In the genomic region with DNA sequence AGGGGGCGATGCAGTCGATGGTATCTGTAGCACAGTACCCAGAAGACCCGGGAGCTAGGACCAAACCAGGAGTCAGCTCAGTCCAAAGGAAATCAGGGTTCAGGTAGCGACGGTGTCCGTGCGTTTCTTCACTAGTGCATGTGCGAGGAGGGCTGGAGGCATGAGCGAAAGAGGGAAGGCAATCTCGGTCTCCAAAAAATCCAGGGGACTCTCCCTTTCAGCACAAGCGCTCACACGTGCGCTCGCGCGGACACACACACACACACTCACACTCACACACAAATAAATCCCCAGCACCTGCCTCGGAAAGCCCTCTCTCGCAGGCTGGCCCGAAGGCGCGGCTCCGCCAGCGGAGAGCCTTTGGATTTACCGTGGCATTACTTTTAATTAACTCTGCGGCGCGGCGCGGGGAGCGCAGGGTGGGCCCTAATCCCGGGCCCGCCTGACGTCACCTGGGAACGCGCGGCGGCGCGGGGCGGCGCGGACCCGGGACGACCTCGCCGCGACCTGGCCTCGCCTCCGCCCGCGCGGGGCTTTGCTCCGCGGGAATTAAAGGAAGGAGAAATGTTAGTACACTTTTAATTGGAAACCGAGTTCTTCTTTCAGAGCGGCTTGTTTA, we compare ENCODE assay signal across 1 cellular context.
TF ChIP-seq lines count a peak whose summit lies in the region.

No MANE protein-coding gene starts in this region.

TF ChIP-seq in HEK293, 187 proteins besides CTCF, POLR2A, EP300 and RAD21 (continued from another document and continues in another):
- TF ChIP-seq, protein P1, sequence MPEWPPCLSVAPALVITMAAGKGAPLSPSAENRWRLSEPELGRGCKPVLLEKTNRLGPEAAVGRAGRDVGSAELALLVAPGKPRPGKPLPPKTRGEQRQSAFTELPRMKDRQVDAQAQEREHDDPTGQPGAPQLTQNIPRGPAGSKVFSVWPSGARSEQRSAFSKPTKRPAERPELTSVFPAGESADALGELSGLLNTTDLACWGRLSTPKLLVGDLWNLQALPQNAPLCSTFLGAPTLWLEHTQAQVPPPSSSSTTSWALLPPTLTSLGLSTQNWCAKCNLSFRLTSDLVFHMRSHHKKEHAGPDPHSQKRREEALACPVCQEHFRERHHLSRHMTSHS (tag by site-specific recombination; IDR thresholded peaks at IDR 0.05) = no peak
- TF ChIP-seq ZNF211 (tag by site-specific recombination; IDR thresholded peaks at IDR 0.05; ENCODE audit: low read depth) (no peak), ZNF549 (tag by site-specific recombination; IDR thresholded peaks at IDR 0.05) (no peak), ZNF48 (tag by site-specific recombination; IDR thresholded peaks at IDR 0.05) (no peak), TRIM28 (IDR thresholded peaks at IDR 0.05; ENCODE audit: borderline replicate concordance, low read length) (no peak), KLF16 (tag by site-specific recombination; IDR thresholded peaks at IDR 0.05) (no peak), ZNF19 (tag by site-specific recombination; IDR thresholded peaks at IDR 0.05; ENCODE audit: low read depth) (no peak), ZNF184 (tag by site-specific recombination; IDR thresholded peaks at IDR 0.05) (0 out of 2 replicates have a peak, but pooled peaks have one; percentile 47), ZNF785 (tag by site-specific recombination; IDR thresholded peaks at IDR 0.05) (no peak), ZNF621 (tag by site-specific recombination; IDR thresholded peaks at IDR 0.05) (no peak), ZNF311 (tag by site-specific recombination; IDR thresholded peaks at IDR 0.05; ENCODE audit: borderline replicate concordance) (no peak), ZNF366 (tag by site-specific recombination; conservative IDR thresholded peaks at IDR 0.05) (no peak), ZNF266 (tag by site-specific recombination; IDR thresholded peaks at IDR 0.05; ENCODE audit: low read depth) (no peak), ZBTB1 (tag by site-specific recombination; IDR thresholded peaks at IDR 0.05) (no peak), ZNF341 (tag by site-specific recombination; IDR thresholded peaks at IDR 0.05; ENCODE audit: low read depth) (no peak), ZNF514 (tag by site-specific recombination; IDR thresholded peaks at IDR 0.05) (no peak), ZNF658 (tag by site-specific recombination; IDR thresholded peaks at IDR 0.05) (no peak), ZNF174 (tag by site-specific recombination; IDR thresholded peaks at IDR 0.05) (no peak), ZNF114 (tag by site-specific recombination; IDR thresholded peaks at IDR 0.05) (no peak), ZNF169 (tag by site-specific recombination; IDR thresholded peaks at IDR 0.05) (no peak), ZBTB48 (tag by site-specific recombination; IDR thresholded peaks at IDR 0.05) (peak; percentile 24; the same call in 1 of the 2 replicates), ZNF707 (tag by site-specific recombination; IDR thresholded peaks at IDR 0.05) (no peak), ZNF404 (tag by site-specific recombination; IDR thresholded peaks at IDR 0.05) (no peak), WT1 (tag by site-specific recombination; IDR thresholded peaks at IDR 0.05) (no peak), ZNF768 (tag by site-specific recombination; IDR thresholded peaks at IDR 0.05) (no peak), OSR2 (tag by site-specific recombination; IDR thresholded peaks at IDR 0.05) (no peak), ZNF350 (tag by site-specific recombination; IDR thresholded peaks at IDR 0.05) (no peak), ZNF10 (tag by site-specific recombination; IDR thresholded peaks at IDR 0.05) (no peak), PRDM1 (tag by site-specific recombination; IDR thresholded peaks at IDR 0.05) (peak; percentile 66), ZNF596 (tag by site-specific recombination; IDR thresholded peaks at IDR 0.05) (no peak), ZNF214 (tag by site-specific recombination; IDR thresholded peaks at IDR 0.05; ENCODE audit: borderline replicate concordance) (no peak)
- TF ChIP-seq, protein P2, sequence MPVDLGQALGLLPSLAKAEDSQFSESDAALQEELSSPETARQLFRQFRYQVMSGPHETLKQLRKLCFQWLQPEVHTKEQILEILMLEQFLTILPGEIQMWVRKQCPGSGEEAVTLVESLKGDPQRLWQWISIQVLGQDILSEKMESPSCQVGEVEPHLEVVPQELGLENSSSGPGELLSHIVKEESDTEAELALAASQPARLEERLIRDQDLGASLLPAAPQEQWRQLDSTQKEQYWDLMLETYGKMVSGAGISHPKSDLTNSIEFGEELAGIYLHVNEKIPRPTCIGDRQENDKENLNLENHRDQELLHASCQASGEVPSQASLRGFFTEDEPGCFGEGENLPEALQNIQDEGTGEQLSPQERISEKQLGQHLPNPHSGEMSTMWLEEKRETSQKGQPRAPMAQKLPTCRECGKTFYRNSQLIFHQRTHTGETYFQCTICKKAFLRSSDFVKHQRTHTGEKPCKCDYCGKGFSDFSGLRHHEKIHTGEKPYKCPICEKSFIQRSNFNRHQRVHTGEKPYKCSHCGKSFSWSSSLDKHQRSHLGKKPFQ (tag by site-specific recombination; IDR thresholded peaks at IDR 0.05) = 0 out of 2 replicates have a peak, but pooled peaks have one; percentile 17
- TF ChIP-seq, protein P3, sequence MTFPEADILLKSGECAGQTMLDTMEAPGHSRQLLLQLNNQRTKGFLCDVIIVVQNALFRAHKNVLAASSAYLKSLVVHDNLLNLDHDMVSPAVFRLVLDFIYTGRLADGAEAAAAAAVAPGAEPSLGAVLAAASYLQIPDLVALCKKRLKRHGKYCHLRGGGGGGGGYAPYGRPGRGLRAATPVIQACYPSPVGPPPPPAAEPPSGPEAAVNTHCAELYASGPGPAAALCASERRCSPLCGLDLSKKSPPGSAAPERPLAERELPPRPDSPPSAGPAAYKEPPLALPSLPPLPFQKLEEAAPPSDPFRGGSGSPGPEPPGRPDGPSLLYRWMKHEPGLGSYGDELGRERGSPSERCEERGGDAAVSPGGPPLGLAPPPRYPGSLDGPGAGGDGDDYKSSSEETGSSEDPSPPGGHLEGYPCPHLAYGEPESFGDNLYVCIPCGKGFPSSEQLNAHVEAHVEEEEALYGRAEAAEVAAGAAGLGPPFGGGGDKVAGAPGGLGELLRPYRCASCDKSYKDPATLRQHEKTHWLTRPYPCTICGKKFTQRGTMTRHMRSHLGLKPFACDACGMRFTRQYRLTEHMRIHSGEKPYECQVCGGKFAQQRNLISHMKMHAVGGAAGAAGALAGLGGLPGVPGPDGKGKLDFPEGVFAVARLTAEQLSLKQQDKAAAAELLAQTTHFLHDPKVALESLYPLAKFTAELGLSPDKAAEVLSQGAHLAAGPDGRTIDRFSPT (tag by site-specific recombination; IDR thresholded peaks at IDR 0.05) = no peak
- TF ChIP-seq, protein P4, sequence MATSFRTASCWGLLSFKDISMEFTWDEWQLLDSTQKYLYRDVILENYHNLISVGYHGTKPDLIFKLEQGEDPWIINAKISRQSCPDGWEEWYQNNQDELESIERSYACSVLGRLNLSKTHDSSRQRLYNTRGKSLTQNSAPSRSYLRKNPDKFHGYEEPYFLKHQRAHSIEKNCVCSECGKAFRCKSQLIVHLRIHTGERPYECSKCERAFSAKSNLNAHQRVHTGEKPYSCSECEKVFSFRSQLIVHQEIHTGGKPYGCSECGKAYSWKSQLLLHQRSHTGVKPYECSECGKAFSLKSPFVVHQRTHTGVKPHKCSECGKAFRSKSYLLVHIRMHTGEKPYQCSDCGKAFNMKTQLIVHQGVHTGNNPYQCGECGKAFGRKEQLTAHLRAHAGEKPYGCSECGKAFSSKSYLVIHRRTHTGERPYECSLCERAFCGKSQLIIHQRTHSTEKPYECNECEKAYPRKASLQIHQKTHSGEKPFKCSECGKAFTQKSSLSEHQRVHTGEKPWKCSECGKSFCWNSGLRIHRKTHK (tag by site-specific recombination; IDR thresholded peaks at IDR 0.05) = no peak
- TF ChIP-seq, protein P5, sequence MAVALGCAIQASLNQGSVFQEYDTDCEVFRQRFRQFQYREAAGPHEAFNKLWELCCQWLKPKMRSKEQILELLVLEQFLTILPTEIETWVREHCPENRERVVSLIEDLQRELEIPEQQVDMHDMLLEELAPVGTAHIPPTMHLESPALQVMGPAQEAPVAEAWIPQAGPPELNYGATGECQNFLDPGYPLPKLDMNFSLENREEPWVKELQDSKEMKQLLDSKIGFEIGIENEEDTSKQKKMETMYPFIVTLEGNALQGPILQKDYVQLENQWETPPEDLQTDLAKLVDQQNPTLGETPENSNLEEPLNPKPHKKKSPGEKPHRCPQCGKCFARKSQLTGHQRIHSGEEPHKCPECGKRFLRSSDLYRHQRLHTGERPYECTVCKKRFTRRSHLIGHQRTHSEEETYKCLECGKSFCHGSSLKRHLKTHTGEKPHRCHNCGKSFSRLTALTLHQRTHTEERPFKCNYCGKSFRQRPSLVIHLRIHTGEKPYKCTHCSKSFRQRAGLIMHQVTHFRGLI (tag by site-specific recombination; IDR thresholded peaks at IDR 0.05) = no peak
- TF ChIP-seq, protein P6, sequence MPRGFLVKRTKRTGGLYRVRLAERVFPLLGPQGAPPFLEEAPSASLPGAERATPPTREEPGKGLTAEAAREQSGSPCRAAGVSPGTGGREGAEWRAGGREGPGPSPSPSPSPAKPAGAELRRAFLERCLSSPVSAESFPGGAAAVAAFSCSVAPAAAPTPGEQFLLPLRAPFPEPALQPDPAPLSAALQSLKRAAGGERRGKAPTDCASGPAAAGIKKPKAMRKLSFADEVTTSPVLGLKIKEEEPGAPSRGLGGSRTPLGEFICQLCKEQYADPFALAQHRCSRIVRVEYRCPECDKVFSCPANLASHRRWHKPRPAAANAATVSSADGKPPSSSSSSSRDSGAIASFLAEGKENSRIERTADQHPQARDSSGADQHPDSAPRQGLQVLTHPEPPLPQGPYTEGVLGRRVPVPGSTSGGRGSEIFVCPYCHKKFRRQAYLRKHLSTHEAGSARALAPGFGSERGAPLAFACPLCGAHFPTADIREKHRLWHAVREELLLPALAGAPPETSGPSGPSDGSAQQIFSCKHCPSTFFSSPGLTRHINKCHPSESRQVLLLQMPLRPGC (tag by site-specific recombination; IDR thresholded peaks at IDR 0.05) = peak; percentile 29; the same call in 1 of the 2 replicates
- TF ChIP-seq, protein P7, sequence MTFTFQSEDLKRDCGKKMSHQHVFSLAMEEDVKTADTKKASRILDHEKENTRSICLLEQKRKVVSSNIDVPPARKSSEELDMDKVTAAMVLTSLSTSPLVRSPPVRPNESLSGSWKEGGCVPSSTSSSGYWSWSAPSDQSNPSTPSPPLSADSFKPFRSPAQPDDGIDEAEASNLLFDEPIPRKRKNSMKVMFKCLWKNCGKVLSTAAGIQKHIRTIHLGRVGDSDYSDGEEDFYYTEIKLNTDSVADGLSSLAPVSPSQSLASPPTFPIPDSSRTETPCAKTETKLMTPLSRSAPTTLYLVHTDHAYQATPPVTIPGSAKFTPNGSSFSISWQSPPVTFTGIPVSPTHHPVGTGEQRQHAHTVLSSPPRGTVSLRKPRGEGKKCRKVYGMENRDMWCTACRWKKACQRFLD (tag by site-specific recombination; IDR thresholded peaks at IDR 0.05) = no peak
- TF ChIP-seq, protein P8, sequence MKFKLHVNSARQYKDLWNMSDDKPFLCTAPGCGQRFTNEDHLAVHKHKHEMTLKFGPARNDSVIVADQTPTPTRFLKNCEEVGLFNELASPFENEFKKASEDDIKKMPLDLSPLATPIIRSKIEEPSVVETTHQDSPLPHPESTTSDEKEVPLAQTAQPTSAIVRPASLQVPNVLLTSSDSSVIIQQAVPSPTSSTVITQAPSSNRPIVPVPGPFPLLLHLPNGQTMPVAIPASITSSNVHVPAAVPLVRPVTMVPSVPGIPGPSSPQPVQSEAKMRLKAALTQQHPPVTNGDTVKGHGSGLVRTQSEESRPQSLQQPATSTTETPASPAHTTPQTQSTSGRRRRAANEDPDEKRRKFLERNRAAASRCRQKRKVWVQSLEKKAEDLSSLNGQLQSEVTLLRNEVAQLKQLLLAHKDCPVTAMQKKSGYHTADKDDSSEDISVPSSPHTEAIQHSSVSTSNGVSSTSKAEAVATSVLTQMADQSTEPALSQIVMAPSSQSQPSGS (tag by site-specific recombination; IDR thresholded peaks at IDR 0.05; ENCODE audit: low read depth) = peak; percentile 71
- TF ChIP-seq, protein P9, sequence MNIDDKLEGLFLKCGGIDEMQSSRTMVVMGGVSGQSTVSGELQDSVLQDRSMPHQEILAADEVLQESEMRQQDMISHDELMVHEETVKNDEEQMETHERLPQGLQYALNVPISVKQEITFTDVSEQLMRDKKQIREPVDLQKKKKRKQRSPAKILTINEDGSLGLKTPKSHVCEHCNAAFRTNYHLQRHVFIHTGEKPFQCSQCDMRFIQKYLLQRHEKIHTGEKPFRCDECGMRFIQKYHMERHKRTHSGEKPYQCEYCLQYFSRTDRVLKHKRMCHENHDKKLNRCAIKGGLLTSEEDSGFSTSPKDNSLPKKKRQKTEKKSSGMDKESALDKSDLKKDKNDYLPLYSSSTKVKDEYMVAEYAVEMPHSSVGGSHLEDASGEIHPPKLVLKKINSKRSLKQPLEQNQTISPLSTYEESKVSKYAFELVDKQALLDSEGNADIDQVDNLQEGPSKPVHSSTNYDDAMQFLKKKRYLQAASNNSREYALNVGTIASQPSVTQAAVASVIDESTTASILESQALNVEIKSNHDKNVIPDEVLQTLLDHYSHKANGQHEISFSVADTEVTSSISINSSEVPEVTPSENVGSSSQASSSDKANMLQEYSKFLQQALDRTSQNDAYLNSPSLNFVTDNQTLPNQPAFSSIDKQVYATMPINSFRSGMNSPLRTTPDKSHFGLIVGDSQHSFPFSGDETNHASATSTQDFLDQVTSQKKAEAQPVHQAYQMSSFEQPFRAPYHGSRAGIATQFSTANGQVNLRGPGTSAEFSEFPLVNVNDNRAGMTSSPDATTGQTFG (tag by site-specific recombination; IDR thresholded peaks at IDR 0.05; ENCODE audit: borderline replicate concordance) = no peak
- TF ChIP-seq, protein P10, sequence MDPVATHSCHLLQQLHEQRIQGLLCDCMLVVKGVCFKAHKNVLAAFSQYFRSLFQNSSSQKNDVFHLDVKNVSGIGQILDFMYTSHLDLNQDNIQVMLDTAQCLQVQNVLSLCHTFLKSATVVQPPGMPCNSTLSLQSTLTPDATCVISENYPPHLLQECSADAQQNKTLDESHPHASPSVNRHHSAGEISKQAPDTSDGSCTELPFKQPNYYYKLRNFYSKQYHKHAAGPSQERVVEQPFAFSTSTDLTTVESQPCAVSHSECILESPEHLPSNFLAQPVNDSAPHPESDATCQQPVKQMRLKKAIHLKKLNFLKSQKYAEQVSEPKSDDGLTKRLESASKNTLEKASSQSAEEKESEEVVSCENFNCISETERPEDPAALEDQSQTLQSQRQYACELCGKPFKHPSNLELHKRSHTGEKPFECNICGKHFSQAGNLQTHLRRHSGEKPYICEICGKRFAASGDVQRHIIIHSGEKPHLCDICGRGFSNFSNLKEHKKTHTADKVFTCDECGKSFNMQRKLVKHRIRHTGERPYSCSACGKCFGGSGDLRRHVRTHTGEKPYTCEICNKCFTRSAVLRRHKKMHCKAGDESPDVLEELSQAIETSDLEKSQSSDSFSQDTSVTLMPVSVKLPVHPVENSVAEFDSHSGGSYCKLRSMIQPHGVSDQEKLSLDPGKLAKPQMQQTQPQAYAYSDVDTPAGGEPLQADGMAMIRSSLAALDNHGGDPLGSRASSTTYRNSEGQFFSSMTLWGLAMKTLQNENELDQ (tag by site-specific recombination; IDR thresholded peaks at IDR 0.05; ENCODE audit: low read depth) = no peak
